In the genomic region with DNA sequence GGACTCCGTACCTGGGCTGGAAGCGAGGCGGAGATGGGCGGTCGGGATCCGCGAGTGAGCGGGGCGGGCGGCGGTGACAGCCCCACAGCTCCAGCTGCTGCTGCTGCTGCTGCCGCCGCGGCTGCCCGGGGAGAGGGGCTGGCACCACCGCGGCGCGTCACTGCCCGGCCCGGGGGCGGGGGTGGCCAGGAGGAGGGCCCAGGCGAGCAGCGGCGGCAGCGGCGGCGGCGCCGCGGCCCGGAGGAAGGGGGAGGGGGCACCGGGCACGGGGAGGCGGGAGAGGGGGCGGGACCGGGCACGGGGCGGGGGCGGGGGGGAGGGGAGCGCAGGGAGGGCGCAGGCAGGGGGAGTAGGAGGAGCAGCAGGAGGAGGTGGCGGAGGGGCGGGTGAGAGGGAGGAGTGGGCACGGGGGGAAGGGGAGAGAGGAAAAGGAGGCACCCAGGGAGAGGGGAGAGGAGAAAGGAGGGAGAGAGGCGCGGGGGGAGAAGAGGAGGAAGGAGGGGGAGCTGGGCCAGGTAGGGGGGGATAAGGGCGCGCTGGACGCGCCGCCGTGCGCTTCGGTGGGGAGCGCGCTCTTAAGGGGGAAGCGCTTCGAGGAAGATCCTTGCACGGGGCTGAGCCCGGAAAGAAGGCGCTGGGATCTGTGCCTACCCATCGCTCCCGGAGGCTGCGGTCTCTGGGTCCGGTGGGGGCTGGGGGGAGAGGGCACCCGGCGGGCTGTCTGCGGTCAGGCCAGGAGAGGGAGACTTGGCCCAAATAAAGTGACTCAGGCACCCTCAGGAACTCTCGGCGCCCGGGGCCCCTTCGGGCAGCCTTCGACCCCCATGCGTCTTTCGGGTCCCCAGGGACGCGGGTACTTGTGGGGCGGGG, we compare ENCODE assay signal across 7 cellular contexts.
DNase-seq lines count a peak whose midpoint lies in the region; ATAC-seq lines count a peak whose summit lies in the region.

No MANE protein-coding gene starts in this region.

- DNase-seq in H4 (ENCODE audit: low spot score) (peak; percentile 87), NCI-H2196 treated with DMSO at 0.1 percent for 48 hours (lab: John Stamatoyannopoulos, UW; ENCODE audit: unreplicated experiment) (peak; percentile 69), cerebellar cortex (ENCODE audit: low spot score) (peak; percentile 40), kidney tubule cell (ENCODE audit: low spot score) (peak; percentile 88)
- peak; percentile 34 for DNase-seq in activated CD4-positive, CD25-positive, alpha-beta regulatory T cell treated with anti-CD3 and anti-CD28 coated beads, Interleukin-2, amount 50 U/mL, for 16 hours (ENCODE audit: low read depth, low spot score)
- DNase-seq in stimulated activated CD4-positive, alpha-beta T cell treated with anti-CD3 and anti-CD28 coated beads, Interleukin-1b, Interleukin-23, amount 100 ng/mL, for 1 hour (ENCODE audit: low read depth in 2 of 2): peak; percentile 30 to 39

- ATAC-seq in GM18502 (IDR thresholded peaks at IDR 0.05; ENCODE audit: poor library complexity, unreplicated experiment): no peak

Comparison
In these comparisons a context has a peak if more than half of its experiments do, and no peak if none do; other contexts are left out.
1. DNase-seq: peak in every context shown above with its lines; median percentile 88 in kidney tubule cell; 87 in H4; 69 in NCI-H2196 treated with DMSO at 0.1 percent for 48 hours; 40 in cerebellar cortex; 34 in stimulated activated CD4-positive, alpha-beta T cell treated with anti-CD3 and anti-CD28 coated beads, Interleukin-1b, Interleukin-23, amount 100 ng/mL, for 1 hour; 34 in activated CD4-positive, CD25-positive, alpha-beta regulatory T cell treated with anti-CD3 and anti-CD28 coated beads, Interleukin-2, amount 50 U/mL, for 16 hours.